ENCODE assay signal across 2 cellular contexts in genomic region chr13:98174321-98174720, GRCh38.
TF ChIP-seq lines count a peak whose summit lies in the region.

No MANE protein-coding gene starts in this region.

TF ChIP-seq in SK-N-SH, 30 proteins besides CTCF, POLR2A, EP300 and RAD21 (continued from another document):
- TF ChIP-seq USF1 (IDR thresholded peaks at IDR 0.05; ENCODE audit: borderline replicate concordance, low read depth), result no peak
- no peak for TF ChIP-seq JUND (IDR thresholded peaks at IDR 0.05)
- TF ChIP-seq TCF12 (IDR thresholded peaks at IDR 0.05), result no peak
- TF ChIP-seq TAF1 (IDR thresholded peaks at IDR 0.05; ENCODE audit: borderline replicate concordance, low read depth, low read length), result no peak
- TF ChIP-seq REST (IDR thresholded peaks at IDR 0.05; ENCODE audit: low read depth, low read length), result no peak

TF ChIP-seq in SK-N-SH treated with all-trans-retinoic acid at 6 μM for 48 hours, 23 proteins besides CTCF, POLR2A, EP300 and RAD21 (continued from another document):
- no peak for TF ChIP-seq PATZ1 (CRISPR knock-in tag; IDR thresholded peaks at IDR 0.05; ENCODE audit: borderline replicate concordance)
- no peak for TF ChIP-seq TSHZ2 (CRISPR knock-in tag; IDR thresholded peaks at IDR 0.05)
- TF ChIP-seq GLIS3 (CRISPR knock-in tag; IDR thresholded peaks at IDR 0.05), result no peak
- no peak for TF ChIP-seq ARNTL (CRISPR knock-in tag; IDR thresholded peaks at IDR 0.05; ENCODE audit: borderline replicate concordance, low read depth)
- no peak for TF ChIP-seq ZFP3 (CRISPR knock-in tag; IDR thresholded peaks at IDR 0.05)
- TF ChIP-seq ESRRG (CRISPR knock-in tag; IDR thresholded peaks at IDR 0.05), result no peak
- TF ChIP-seq ZNF565 (CRISPR knock-in tag; conservative IDR thresholded peaks at IDR 0.05; ENCODE audit: low read depth), result no peak
